ENCODE assay signal across 19 cellular contexts in the genomic region with DNA sequence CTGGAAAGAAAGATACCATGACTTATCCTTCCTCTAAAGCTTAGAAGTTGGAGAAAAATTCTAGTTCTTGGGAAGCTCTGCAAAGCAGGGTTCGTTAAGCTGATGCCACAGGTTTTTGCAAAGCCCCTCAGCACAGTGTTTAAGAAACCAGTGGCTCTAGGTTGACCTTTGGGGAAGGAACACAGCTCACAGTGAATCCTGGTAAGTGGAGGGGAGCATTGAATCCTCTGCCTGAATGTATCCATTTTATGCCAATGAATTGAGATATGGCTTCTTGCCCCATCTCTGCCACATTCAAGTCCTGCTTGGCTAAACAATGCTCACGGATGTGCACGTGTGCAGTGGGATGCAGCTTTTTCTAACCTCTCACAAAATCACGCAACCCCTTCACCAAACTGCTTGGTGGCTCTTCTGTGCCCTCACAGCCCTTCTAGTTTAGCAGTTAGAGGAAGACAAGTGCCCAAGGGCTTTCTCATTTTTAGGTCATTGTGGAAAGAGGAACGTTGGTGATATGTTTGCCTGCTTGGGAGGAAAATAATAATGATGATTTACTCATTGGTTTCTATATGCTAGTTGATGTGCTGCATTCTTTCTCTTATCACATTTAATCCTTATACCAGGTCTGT.
A peak's percentile ranks its signal among the peaks of the same experiment; 100 is the strongest.
DNase-seq lines count a peak whose midpoint lies in the region; ATAC-seq and TF ChIP-seq lines count a peak whose summit lies in the region.
"Had no signal": no experiment of that assay in that cellular context is flagged by ENCODE, and none has a peak within 500 bp of the region (broad histone marks: within the 10 kb centered on the region; RNA-seq: fewer than 3 reads in every experiment).

No MANE protein-coding gene starts in this region.

- no peaks in the 10 kb centered on the region for H3K9me3 ChIP-seq in BLaER1 treated with 17β-estradiol and CSF1 and Interleukin-3, amounts not matched to agents 10 nM and 100 nM (replicated peaks in 1 of 11)
- no peaks in the 10 kb centered on the region for H3K9me3 ChIP-seq in CD8-positive, alpha-beta memory T cell (ENCODE audit: low read length)
- no peaks in the 10 kb centered on the region for H3K9me3 ChIP-seq in naive thymus-derived CD4-positive, alpha-beta T cell (ENCODE audit: control insufficient read depth in 2 of 3, low read length in 3 of 3)
- H3K9me3 ChIP-seq: mucosa of descending colon, pancreas, thyroid gland had no signal

- H3K36me3 Mint-ChIP-seq in CD8-positive, alpha-beta memory T cell: no peaks in the 10 kb centered on the region
- H3K36me3 Mint-ChIP-seq in activated B cell treated with CpG ODN at 0.5 μM for 24 hours (ENCODE audit: low read depth): peaks cover 2% of the 10 kb centered on the region
- H3K36me3 Mint-ChIP-seq in naive thymus-derived CD4-positive, alpha-beta T cell: peaks cover 0 to 8% (median 2%) of the 10 kb centered on the region in 5 donors

- H3K4me1 ChIP-seq in BLaER1 treated with 17β-estradiol and CSF1 and Interleukin-3, amounts not matched to agents 10 nM and 100 nM: peaks cover 41 to 100% (median 95%) of the 10 kb centered on the region in 10 experiments
- no peaks in the 10 kb centered on the region for H3K4me1 ChIP-seq in CD8-positive, alpha-beta memory T cell (ENCODE audit: insufficient read depth, low read length)
- H3K4me1 ChIP-seq in naive thymus-derived CD4-positive, alpha-beta T cell (ENCODE audit: control insufficient read depth in 2 of 2, insufficient read depth in 2 of 2, low read length in 2 of 2): no peaks in the 10 kb centered on the region
- H3K4me1 ChIP-seq: pancreas had no signal

- no peak overlapping the region for H3K27ac Mint-ChIP-seq in CD8-positive, alpha-beta memory T cell
- H3K27ac Mint-ChIP-seq in activated B cell treated with CpG ODN at 0.5 μM for 24 hours: peak overlapping the region; percentile 89
- H3K27ac Mint-ChIP-seq in naive thymus-derived CD4-positive, alpha-beta T cell: peak overlapping the region in 2 of 9 donors; percentile 51 to 52

- H3K27ac ChIP-seq in BLaER1 treated with 17β-estradiol and CSF1 and Interleukin-3, amounts not matched to agents 10 nM and 100 nM: peak overlapping the region in 9 of 11 experiments; percentile 9 to 98 (median 89); a peak in 17 of 22 replicates
- H3K27ac ChIP-seq in CD8-positive, alpha-beta memory T cell (ENCODE audit: low read depth, low read length): no peak overlapping the region
- H3K27ac ChIP-seq in naive thymus-derived CD4-positive, alpha-beta T cell (ENCODE audit: low read depth, low read length): no peak overlapping the region
- H3K27ac ChIP-seq: HL-60, pancreas, thyroid gland had no signal

- peaks cover 0 to 18% (median 0%) of the 10 kb centered on the region in 11 experiments; a peak in 2 of 22 replicates for H3K36me3 ChIP-seq in BLaER1 treated with 17β-estradiol and CSF1 and Interleukin-3, amounts not matched to agents 10 nM and 100 nM
- no peaks in the 10 kb centered on the region for H3K36me3 ChIP-seq in CD8-positive, alpha-beta memory T cell (ENCODE audit: insufficient read depth, low read length)
- no peaks in the 10 kb centered on the region for H3K36me3 ChIP-seq in naive thymus-derived CD4-positive, alpha-beta T cell (ENCODE audit: control insufficient read depth in 2 of 3, insufficient read depth in 3 of 3, low read length in 3 of 3)
- H3K36me3 ChIP-seq: pancreas, thyroid gland had no signal

- TF ChIP-seq CTCF in activated B cell treated with CpG ODN at 0.5 μM for 24 hours (IDR thresholded peaks at IDR 0.05): no peak

- no peaks in the 10 kb centered on the region for H3K27me3 Mint-ChIP-seq in CD8-positive, alpha-beta memory T cell
- no peaks in the 10 kb centered on the region for H3K27me3 Mint-ChIP-seq in activated B cell treated with CpG ODN at 0.5 μM for 24 hours
- no peaks in the 10 kb centered on the region for H3K27me3 Mint-ChIP-seq in naive thymus-derived CD4-positive, alpha-beta T cell

- ATAC-seq in activated B cell treated with CpG ODN at 0.5 μM for 24 hours (ENCODE audit: low read depth) (peak; percentile 27), GM19351 (IDR thresholded peaks at IDR 0.05; ENCODE audit: unreplicated experiment) (no peak)
- no peak for ATAC-seq in naive thymus-derived CD4-positive, alpha-beta T cell
- ATAC-seq: K562, left colon, mucosa of descending colon, pancreas had no signal

- H3K4me3 ChIP-seq in BLaER1 treated with 17β-estradiol and CSF1 and Interleukin-3, amounts not matched to agents 10 nM and 100 nM: peak overlapping the region in 6 of 10 experiments; percentile 45 to 74 (median 62); a peak in 11 of 20 replicates
- no peak overlapping the region for H3K4me3 ChIP-seq in CD8-positive, alpha-beta memory T cell (ENCODE audit: low read length)
- no peak overlapping the region for H3K4me3 ChIP-seq in naive thymus-derived CD4-positive, alpha-beta T cell (ENCODE audit: low read length)
- H3K4me3 ChIP-seq: K562, mucosa of descending colon, pancreas, thyroid gland had no signal

- POLR2A ChIA-PET in CD8-positive, alpha-beta memory T cell (lab: Charles Lee): no interaction called here
- POLR2A ChIA-PET in activated B cell treated with CpG ODN at 0.5 μM for 24 hours (lab: Charles Lee): interaction anchor here (0.9 to 17.2 kb wide), 10 partner anchors 11 to 94 kb away, joined by 3 to 243 read pairs (median 4); no protein-coding TSS in a partner anchor
- POLR2A ChIA-PET in naive thymus-derived CD4-positive, alpha-beta T cell (lab: Charles Lee): interaction anchor here (5.7 kb wide), 1 partner anchor 15 kb away, joined by 31 read pairs; no protein-coding TSS in a partner anchor

- no peaks in the 10 kb centered on the region for H3K4me1 Mint-ChIP-seq in CD8-positive, alpha-beta memory T cell
- peaks cover 98% of the 10 kb centered on the region for H3K4me1 Mint-ChIP-seq in activated B cell treated with CpG ODN at 0.5 μM for 24 hours
- peaks cover 0 to 38% (median 0%) of the 10 kb centered on the region in 7 donors for H3K4me1 Mint-ChIP-seq in naive thymus-derived CD4-positive, alpha-beta T cell

- peak overlapping the region in 8 of 11 experiments; percentile 55 to 92 (median 83); a peak in 17 of 22 replicates for H3K9ac ChIP-seq in BLaER1 treated with 17β-estradiol and CSF1 and Interleukin-3, amounts not matched to agents 10 nM and 100 nM

- peak overlapping the region; percentile 66 to 92 (median 77); a peak in 21 of 22 replicates for H3K4me2 ChIP-seq in BLaER1 treated with 17β-estradiol and CSF1 and Interleukin-3, amounts not matched to agents 10 nM and 100 nM

- peak overlapping the region in 6 of 7 donors; percentile 24 to 68 (median 39) for H3K4me3 Mint-ChIP-seq in CD8-positive, alpha-beta memory T cell
- peak overlapping the region; percentile 1 for H3K4me3 Mint-ChIP-seq in activated B cell treated with CpG ODN at 0.5 μM for 24 hours
- H3K4me3 Mint-ChIP-seq in naive thymus-derived CD4-positive, alpha-beta T cell: peak overlapping the region in 9 of 10 donors; percentile 37 to 76 (median 62)

- no peaks in the 10 kb centered on the region for H3K27me3 ChIP-seq in BLaER1 treated with 17β-estradiol and CSF1 and Interleukin-3, amounts not matched to agents 10 nM and 100 nM
- no peaks in the 10 kb centered on the region for H3K27me3 ChIP-seq in CD8-positive, alpha-beta memory T cell (ENCODE audit: insufficient read depth, low read length, poor library complexity, severe bottlenecking)
- H3K27me3 ChIP-seq in naive thymus-derived CD4-positive, alpha-beta T cell (ENCODE audit: control insufficient read depth in 2 of 2, insufficient read depth in 2 of 2, low read length in 2 of 2): no peaks in the 10 kb centered on the region
- H3K27me3 ChIP-seq: pancreas, thyroid gland had no signal

- no peaks in the 10 kb centered on the region for H4K20me1 ChIP-seq in BLaER1 treated with 17β-estradiol and CSF1 and Interleukin-3, amounts not matched to agents 10 nM and 100 nM

- CTCF ChIA-PET in CD8-positive, alpha-beta memory T cell (lab: Charles Lee): no interaction called here
- CTCF ChIA-PET in activated B cell treated with CpG ODN at 0.5 μM for 24 hours (lab: Charles Lee): interaction anchor here (0.8 to 9.2 kb wide), 12 partner anchors 12 to 158 kb away, joined by 3 to 113 read pairs (median 4); no protein-coding TSS in a partner anchor
- CTCF ChIA-PET in naive thymus-derived CD4-positive, alpha-beta T cell (lab: Charles Lee): no interaction called here

- no peaks in the 10 kb centered on the region for H3K9me3 Mint-ChIP-seq in CD8-positive, alpha-beta memory T cell
- H3K9me3 Mint-ChIP-seq in activated B cell treated with CpG ODN at 0.5 μM for 24 hours: no peaks in the 10 kb centered on the region
- H3K9me3 Mint-ChIP-seq in naive thymus-derived CD4-positive, alpha-beta T cell: no peaks in the 10 kb centered on the region

- no peak for DNase-seq in CD8-positive, alpha-beta memory T cell
- DNase-seq in activated B cell treated with CpG ODN at 0.5 μM for 24 hours (no peak), HCEC 1CT (no peak), NCI-H226 (no peak)
- no peak for DNase-seq in naive thymus-derived CD4-positive, alpha-beta T cell
- DNase-seq: activated CD4-positive, CD25-positive, alpha-beta regulatory T cell; anterior cingulate cortex; DMS53; foreskin fibroblast; left colon; mucosa of descending colon; NCI-H1436; pancreas; stimulated activated CD4-positive, alpha-beta T cell treated with anti-CD3 and anti-CD28 coated beads, Interleukin-2, amount 100 ng/mL, for 48 hours; thyroid gland had no signal

- intact Hi-C loops in activated B cell treated with CpG ODN at 0.5 μM for 24 hours (cut with micrococcal nuclease): loop anchor here (2.0 to 5.0 kb wide), 2 partner anchors 13 to 580 kb away; partner anchors contain the start of gene CDH24
- intact Hi-C loops in naive thymus-derived CD4-positive, alpha-beta T cell (cut with micrococcal nuclease): no loop called here

Comparison
In these comparisons a context has a peak if more than half of its experiments do, and no peak if none do; other contexts are left out.
1. H3K27ac ChIP-seq: peak in BLaER1 treated with 17β-estradiol and CSF1 and Interleukin-3, amounts not matched to agents 10 nM and 100 nM (9 of 11); none in CD8-positive, alpha-beta memory T cell (single experiment) and naive thymus-derived CD4-positive, alpha-beta T cell (single experiment).
2. H3K4me3 ChIP-seq: peak in BLaER1 treated with 17β-estradiol and CSF1 and Interleukin-3, amounts not matched to agents 10 nM and 100 nM (6 of 10); none in CD8-positive, alpha-beta memory T cell (single experiment) and naive thymus-derived CD4-positive, alpha-beta T cell (single experiment).
3. H3K4me3 Mint-ChIP-seq: peak in every context shown above with its lines; median percentile 62 in naive thymus-derived CD4-positive, alpha-beta T cell; 39 in CD8-positive, alpha-beta memory T cell; 1 in activated B cell treated with CpG ODN at 0.5 μM for 24 hours.